In genomic region chr10:17473228-17473950, GRCh38 we compare ENCODE assay signal across 1 cellular context.
A peak's percentile ranks its signal among the peaks of the same experiment; 100 is the strongest.
TF ChIP-seq lines count a peak whose summit lies in the region.

No MANE protein-coding gene starts in this region.

TF ChIP-seq in K562, 482 proteins besides CTCF, POLR2A, EP300 and RAD21 (continued from another document):
- no peak for TF ChIP-seq E2F5 (CRISPR knock-in tag; IDR thresholded peaks at IDR 0.05)
- TF ChIP-seq POLR2H (tag; IDR thresholded peaks at IDR 0.05; ENCODE audit: low read depth) = peak; percentile 56; the same call in 1 of the 2 replicates
- no peak for TF ChIP-seq ASH1L (IDR thresholded peaks at IDR 0.05; ENCODE audit: borderline replicate concordance, low read depth, partially characterized antibody)
- TF ChIP-seq HDAC3 (IDR thresholded peaks at IDR 0.05; ENCODE audit: borderline replicate concordance, partially characterized antibody) = no peak
- no peak for TF ChIP-seq ZBTB40 (IDR thresholded peaks at IDR 0.05)
- no peak for TF ChIP-seq ZBTB40 (CRISPR knock-in tag; IDR thresholded peaks at IDR 0.05)
- no peak for TF ChIP-seq CCNT2 (IDR thresholded peaks at IDR 0.05; ENCODE audit: borderline replicate concordance, extremely low read depth, insufficient read length, low read depth, low read length)
- peak; percentile 40; the same call in 1 of the 2 replicates for TF ChIP-seq AFF4 (CRISPR knock-in tag; IDR thresholded peaks at IDR 0.05)
- TF ChIP-seq NBN (IDR thresholded peaks at IDR 0.05; ENCODE audit: low read depth) = no peak
- TF ChIP-seq DDX20 (tag; IDR thresholded peaks at IDR 0.05; ENCODE audit: low read depth) = no peak
- TF ChIP-seq ZKSCAN8 (CRISPR knock-in tag; IDR thresholded peaks at IDR 0.05) = peak; percentile 67; the same call in 1 of the 2 replicates
- TF ChIP-seq MTF1 (CRISPR knock-in tag; IDR thresholded peaks at IDR 0.05; ENCODE audit: borderline replicate concordance) = no peak
- peak; percentile 70 for TF ChIP-seq TEAD4 (IDR thresholded peaks at IDR 0.05; ENCODE audit: low read length)
- no peak for TF ChIP-seq TEAD4 (CRISPR knock-in tag; IDR thresholded peaks at IDR 0.05; ENCODE audit: borderline replicate concordance)
- TF ChIP-seq FOXK1 (CRISPR knock-in tag; IDR thresholded peaks at IDR 0.05; ENCODE audit: borderline replicate concordance) = no peak
- peak; percentile 27 for TF ChIP-seq MEIS2 (IDR thresholded peaks at IDR 0.05; ENCODE audit: partially characterized antibody)
